In genomic region chr18:48230459-48231113, GRCh38 we compare ENCODE assay signal across 9 cellular contexts.
DNase-seq lines count a peak whose midpoint lies in the region; ATAC-seq and TF ChIP-seq lines count a peak whose summit lies in the region.
"Had no signal": no experiment of that assay in that cellular context is flagged by ENCODE, and none has a peak within 500 bp of the region (broad histone marks: within the 10 kb centered on the region; RNA-seq: fewer than 3 reads in every experiment).

No MANE protein-coding gene starts in this region.

- peak; percentile 52 for TF ChIP-seq CTCF in AG04450 (IDR thresholded peaks at IDR 0.05; ENCODE audit: low read depth, low read length)
- TF ChIP-seq CTCF in GM12872 (IDR thresholded peaks at IDR 0.05; ENCODE audit: insufficient read depth, low read depth, low read length): peak; percentile 63; the same call in 2 of the 3 replicates
- peak; percentile 68 for TF ChIP-seq CTCF in cardiac muscle cell (IDR thresholded peaks at IDR 0.05; ENCODE audit: low read depth, low read length)

- H3K36me3 ChIP-seq in cardiac muscle cell: no peaks in the 10 kb centered on the region

- H3K27ac ChIP-seq in AG04450 (ENCODE audit: low read depth, low read length) (no peak overlapping the region), cardiac muscle cell (no peak overlapping the region)
- H3K27ac ChIP-seq: epithelial cell of prostate had no signal

- DNase-seq in AG04450 (ENCODE audit: low read depth, low spot score) (peak; percentile 3), NCI-H146 treated with DMSO at 0.1 percent for 48 hours (lab: John Stamatoyannopoulos, UW; ENCODE audit: unreplicated experiment) (peak; percentile 89), UCSD-AML1 (lab: John Stamatoyannopoulos, UW; ENCODE audit: unreplicated experiment) (peak; percentile 73), cardiac muscle cell (ENCODE audit: low read depth in 1 of 2, low spot score in 1 of 2) (peak; percentile 74 to 81), skeletal muscle cell (ENCODE audit: low read depth) (peak; percentile 12), activated gamma-delta T cell (lab: John Stamatoyannopoulos, UW) (no peak)
- DNase-seq in naive thymus-derived CD8-positive, alpha-beta T cell: no peak

- peaks cover 0 to 30% (median 13%) of the 10 kb centered on the region in 5 donors for H3K27me3 Mint-ChIP-seq in naive thymus-derived CD8-positive, alpha-beta T cell

- peaks cover 2% of the 10 kb centered on the region for H3K27me3 ChIP-seq in AG04450 (ENCODE audit: control insufficient read depth, insufficient read depth, low read length)
- no peaks in the 10 kb centered on the region for H3K27me3 ChIP-seq in cardiac muscle cell

- POLR2A ChIA-PET in AG04450 (lab: Yijun Ruan, JAX): interaction anchor here (0.6 kb wide), 1 partner anchor 1256 kb away, joined by 3 read pairs; no protein-coding TSS in a partner anchor
- POLR2A ChIA-PET in naive thymus-derived CD8-positive, alpha-beta T cell (lab: Charles Lee): no interaction called here

- peaks cover 0 to under 1% (median 0%) of the 10 kb centered on the region in 3 donors for H3K36me3 Mint-ChIP-seq in naive thymus-derived CD8-positive, alpha-beta T cell

- ATAC-seq in naive thymus-derived CD8-positive, alpha-beta T cell: no peak

- no peaks in the 10 kb centered on the region for H3K9me3 Mint-ChIP-seq in naive thymus-derived CD8-positive, alpha-beta T cell

- H3K27ac Mint-ChIP-seq in naive thymus-derived CD8-positive, alpha-beta T cell: no peak overlapping the region

- peaks cover 0 to 12% (median 9%) of the 10 kb centered on the region in 4 donors for H3K4me1 Mint-ChIP-seq in naive thymus-derived CD8-positive, alpha-beta T cell

- no peak overlapping the region for H3K4me3 ChIP-seq in AG04450 (ENCODE audit: low read depth, low read length)
- no peak overlapping the region for H3K4me3 ChIP-seq in cardiac muscle cell
- no peak overlapping the region for H3K4me3 ChIP-seq in skeletal muscle cell (ENCODE audit: low read depth, low read length)

- H3K4me1 ChIP-seq in cardiac muscle cell (ENCODE audit: low read depth): no peaks in the 10 kb centered on the region

- H3K9me3 ChIP-seq in AG04450 (ENCODE audit: control insufficient read depth, insufficient read depth, low read length): no peaks in the 10 kb centered on the region
- no peaks in the 10 kb centered on the region for H3K9me3 ChIP-seq in cardiac muscle cell (ENCODE audit: low read depth)

- H3K4me3 Mint-ChIP-seq in naive thymus-derived CD8-positive, alpha-beta T cell: no peak overlapping the region

- CTCF ChIA-PET in AG04450 (lab: Charles Lee): interaction anchor here (0.6 to 2.3 kb wide), 10 partner anchors 9 to 234 kb away, joined by 3 to 23 read pairs (median 6); no protein-coding TSS in a partner anchor

Comparison
In these comparisons a context has a peak if more than half of its experiments do, and no peak if none do; other contexts are left out.
1. DNase-seq: peak in AG04450 (single experiment), NCI-H146 treated with DMSO at 0.1 percent for 48 hours (single experiment), UCSD-AML1 (single experiment), cardiac muscle cell (2 of 2) and skeletal muscle cell (single experiment); none in activated gamma-delta T cell (single experiment) and naive thymus-derived CD8-positive, alpha-beta T cell (0 of 10).
2. Peak in every context shown above with its lines, with median percentiles within 50 percentile points of each other: CTCF ChIP-seq.